Comparison of ENCODE assay signal across 1 cellular context in the genomic region with DNA sequence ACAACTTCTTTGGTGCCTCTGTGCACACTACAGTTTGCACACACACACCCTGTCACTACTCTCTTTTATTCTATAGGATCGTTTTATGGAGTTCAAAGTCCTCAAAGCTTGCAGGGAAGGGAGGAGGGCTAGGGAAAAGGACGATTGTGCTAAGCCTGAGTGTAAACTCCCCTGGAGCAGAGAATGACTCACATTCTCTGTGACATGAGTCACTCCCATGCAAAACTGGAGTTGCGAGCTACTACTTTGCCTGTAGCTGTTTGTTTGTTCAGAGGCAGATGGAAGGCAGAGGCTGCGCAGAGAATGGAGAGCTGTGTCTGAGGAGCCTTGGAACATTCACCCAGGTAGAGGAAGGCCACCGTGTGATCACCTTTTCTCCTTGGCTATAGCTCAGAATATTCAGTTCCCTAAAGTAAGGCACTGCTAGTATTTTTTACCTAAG.
A peak's percentile ranks its signal among the peaks of the same experiment; 100 is the strongest.
TF ChIP-seq lines count a peak whose summit lies in the region.

No MANE protein-coding gene starts in this region.

TF ChIP-seq in HepG2, 621 proteins besides CTCF, POLR2A, EP300 and RAD21 (continued from another document and continues in another):
- TF ChIP-seq FOXA1 (IDR thresholded peaks at IDR 0.05) (0 out of 2 replicates have a peak, but pooled peaks have one; percentile 8), FOXA1 (CRISPR knock-in tag; IDR thresholded peaks at IDR 0.05) (peak; percentile 88), ZBTB20 (CRISPR knock-in tag; IDR thresholded peaks at IDR 0.05; ENCODE audit: borderline replicate concordance, low read depth) (peak; percentile 100), ZNF383 (CRISPR knock-in tag; IDR thresholded peaks at IDR 0.05; ENCODE audit: borderline replicate concordance) (no peak), NONO (IDR thresholded peaks at IDR 0.05) (no peak), NONO (CRISPR knock-in tag; conservative IDR thresholded peaks at IDR 0.05) (no peak), RFX1 (IDR thresholded peaks at IDR 0.05) (no peak), ATF4 (CRISPR knock-in tag; IDR thresholded peaks at IDR 0.05) (no peak), HNF4G (IDR thresholded peaks at IDR 0.05; ENCODE audit: borderline replicate concordance, low read depth, low read length) (peak; percentile 77; the same call in 1 of the 2 replicates), HNF4G (CRISPR knock-in tag; IDR thresholded peaks at IDR 0.05; ENCODE audit: borderline replicate concordance, low read depth) (peak; percentile 78; the same call in 1 of the 2 replicates), CEBPB (IDR thresholded peaks at IDR 0.05; ENCODE audit: borderline replicate concordance, low read depth, low read length) (peak; percentile 38; the same call in 1 of the 2 replicates), KMT2B (CRISPR knock-in tag; IDR thresholded peaks at IDR 0.05) (no peak), MTERF4 (CRISPR knock-in tag; IDR thresholded peaks at IDR 0.05) (no peak), ZNF280B (CRISPR knock-in tag; IDR thresholded peaks at IDR 0.05; ENCODE audit: borderline replicate concordance) (no peak), STAG1 (CRISPR knock-in tag; IDR thresholded peaks at IDR 0.05) (0 out of 2 replicates have a peak, but pooled peaks have one; percentile 14), ZNF792 (CRISPR knock-in tag; IDR thresholded peaks at IDR 0.05) (peak; percentile 98), AFF4 (CRISPR knock-in tag; IDR thresholded peaks at IDR 0.05) (no peak), TBL1XR1 (IDR thresholded peaks at IDR 0.05; ENCODE audit: borderline replicate concordance, low read length, partially characterized antibody) (no peak), RFX5 (IDR thresholded peaks at IDR 0.05; ENCODE audit: low read depth, low read length) (no peak), TBX2 (CRISPR knock-in tag; IDR thresholded peaks at IDR 0.05; ENCODE audit: borderline replicate concordance) (peak; percentile 69; the same call in 1 of the 2 replicates), ZNF260 (CRISPR knock-in tag; IDR thresholded peaks at IDR 0.05; ENCODE audit: borderline replicate concordance, low read depth) (no peak), HMGA1 (CRISPR knock-in tag; conservative IDR thresholded peaks at IDR 0.05) (no peak), ZNF768 (CRISPR knock-in tag; IDR thresholded peaks at IDR 0.05) (no peak), ZC3H4 (CRISPR knock-in tag; IDR thresholded peaks at IDR 0.05; ENCODE audit: borderline replicate concordance) (no peak), NPAS2 (CRISPR knock-in tag; IDR thresholded peaks at IDR 0.05; ENCODE audit: borderline replicate concordance) (no peak), ZNF414 (CRISPR knock-in tag; IDR thresholded peaks at IDR 0.05) (no peak), ZNF33A (CRISPR knock-in tag; IDR thresholded peaks at IDR 0.05; ENCODE audit: borderline replicate concordance) (no peak), ZBTB49 (CRISPR knock-in tag; IDR thresholded peaks at IDR 0.05; ENCODE audit: borderline replicate concordance) (no peak), ZNF3 (CRISPR knock-in tag; IDR thresholded peaks at IDR 0.05) (0 out of 2 replicates have a peak, but pooled peaks have one; percentile 42)
- TF ChIP-seq, protein P1, sequence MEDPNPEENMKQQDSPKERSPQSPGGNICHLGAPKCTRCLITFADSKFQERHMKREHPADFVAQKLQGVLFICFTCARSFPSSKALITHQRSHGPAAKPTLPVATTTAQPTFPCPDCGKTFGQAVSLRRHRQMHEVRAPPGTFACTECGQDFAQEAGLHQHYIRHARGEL (CRISPR knock-in tag; IDR thresholded peaks at IDR 0.05): no peak
- TF ChIP-seq, protein P2, sequence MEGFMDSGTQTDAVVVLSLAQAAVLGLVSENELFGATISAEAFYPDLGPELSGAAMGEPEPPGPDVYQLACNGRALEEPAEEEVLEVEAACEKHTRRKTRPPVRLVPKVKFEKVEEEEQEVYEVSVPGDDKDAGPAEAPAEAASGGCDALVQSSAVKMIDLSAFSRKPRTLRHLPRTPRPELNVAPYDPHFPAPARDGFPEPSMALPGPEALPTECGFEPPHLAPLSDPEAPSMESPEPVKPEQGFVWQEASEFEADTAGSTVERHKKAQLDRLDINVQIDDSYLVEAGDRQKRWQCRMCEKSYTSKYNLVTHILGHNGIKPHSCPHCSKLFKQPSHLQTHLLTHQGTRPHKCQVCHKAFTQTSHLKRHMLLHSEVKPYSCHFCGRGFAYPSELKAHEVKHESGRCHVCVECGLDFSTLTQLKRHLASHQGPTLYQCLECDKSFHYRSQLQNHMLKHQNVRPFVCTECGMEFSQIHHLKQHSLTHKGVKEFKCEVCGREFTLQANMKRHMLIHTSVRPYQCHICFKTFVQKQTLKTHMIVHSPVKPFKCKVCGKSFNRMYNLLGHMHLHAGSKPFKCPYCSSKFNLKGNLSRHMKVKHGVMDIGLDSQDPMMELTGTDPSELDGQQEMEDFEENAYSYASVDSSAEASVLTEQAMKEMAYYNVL (CRISPR knock-in tag; IDR thresholded peaks at IDR 0.05; ENCODE audit: borderline replicate concordance): peak; percentile 92
- TF ChIP-seq, protein P3, sequence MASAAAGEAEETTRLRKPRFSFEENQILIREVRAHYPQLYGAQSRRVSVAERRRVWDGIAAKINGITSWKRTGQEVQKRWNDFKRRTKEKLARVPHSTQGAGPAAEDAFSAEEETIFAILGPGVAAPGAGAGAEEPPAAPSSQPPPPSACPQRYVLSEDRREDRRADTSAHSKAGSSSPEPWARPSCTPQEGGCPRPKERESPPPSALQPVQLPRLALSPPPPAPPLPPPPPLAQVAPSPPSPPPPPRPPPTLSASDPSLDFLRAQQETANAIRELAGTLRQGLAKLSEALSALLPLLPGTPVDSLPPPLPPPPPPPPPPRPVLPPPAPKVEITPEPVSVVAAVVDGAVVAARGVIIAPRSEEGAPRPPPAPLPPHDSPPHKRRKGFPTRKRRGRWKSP (CRISPR knock-in tag; IDR thresholded peaks at IDR 0.05): no peak
- TF ChIP-seq, protein P4, sequence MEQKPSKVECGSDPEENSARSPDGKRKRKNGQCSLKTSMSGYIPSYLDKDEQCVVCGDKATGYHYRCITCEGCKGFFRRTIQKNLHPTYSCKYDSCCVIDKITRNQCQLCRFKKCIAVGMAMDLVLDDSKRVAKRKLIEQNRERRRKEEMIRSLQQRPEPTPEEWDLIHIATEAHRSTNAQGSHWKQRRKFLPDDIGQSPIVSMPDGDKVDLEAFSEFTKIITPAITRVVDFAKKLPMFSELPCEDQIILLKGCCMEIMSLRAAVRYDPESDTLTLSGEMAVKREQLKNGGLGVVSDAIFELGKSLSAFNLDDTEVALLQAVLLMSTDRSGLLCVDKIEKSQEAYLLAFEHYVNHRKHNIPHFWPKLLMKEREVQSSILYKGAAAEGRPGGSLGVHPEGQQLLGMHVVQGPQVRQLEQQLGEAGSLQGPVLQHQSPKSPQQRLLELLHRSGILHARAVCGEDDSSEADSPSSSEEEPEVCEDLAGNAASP (CRISPR knock-in tag; IDR thresholded peaks at IDR 0.05; ENCODE audit: borderline replicate concordance): 0 out of 2 replicates have a peak, but pooled peaks have one; percentile 28
- TF ChIP-seq, protein P5, sequence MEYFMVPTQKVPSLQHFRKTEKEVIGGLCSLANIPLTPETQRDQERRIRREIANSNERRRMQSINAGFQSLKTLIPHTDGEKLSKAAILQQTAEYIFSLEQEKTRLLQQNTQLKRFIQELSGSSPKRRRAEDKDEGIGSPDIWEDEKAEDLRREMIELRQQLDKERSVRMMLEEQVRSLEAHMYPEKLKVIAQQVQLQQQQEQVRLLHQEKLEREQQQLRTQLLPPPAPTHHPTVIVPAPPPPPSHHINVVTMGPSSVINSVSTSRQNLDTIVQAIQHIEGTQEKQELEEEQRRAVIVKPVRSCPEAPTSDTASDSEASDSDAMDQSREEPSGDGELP (IDR thresholded peaks at IDR 0.05; ENCODE audit: borderline replicate concordance, low read depth): peak; percentile 11; the same call in 1 of the 2 replicates
- TF ChIP-seq, protein P6, sequence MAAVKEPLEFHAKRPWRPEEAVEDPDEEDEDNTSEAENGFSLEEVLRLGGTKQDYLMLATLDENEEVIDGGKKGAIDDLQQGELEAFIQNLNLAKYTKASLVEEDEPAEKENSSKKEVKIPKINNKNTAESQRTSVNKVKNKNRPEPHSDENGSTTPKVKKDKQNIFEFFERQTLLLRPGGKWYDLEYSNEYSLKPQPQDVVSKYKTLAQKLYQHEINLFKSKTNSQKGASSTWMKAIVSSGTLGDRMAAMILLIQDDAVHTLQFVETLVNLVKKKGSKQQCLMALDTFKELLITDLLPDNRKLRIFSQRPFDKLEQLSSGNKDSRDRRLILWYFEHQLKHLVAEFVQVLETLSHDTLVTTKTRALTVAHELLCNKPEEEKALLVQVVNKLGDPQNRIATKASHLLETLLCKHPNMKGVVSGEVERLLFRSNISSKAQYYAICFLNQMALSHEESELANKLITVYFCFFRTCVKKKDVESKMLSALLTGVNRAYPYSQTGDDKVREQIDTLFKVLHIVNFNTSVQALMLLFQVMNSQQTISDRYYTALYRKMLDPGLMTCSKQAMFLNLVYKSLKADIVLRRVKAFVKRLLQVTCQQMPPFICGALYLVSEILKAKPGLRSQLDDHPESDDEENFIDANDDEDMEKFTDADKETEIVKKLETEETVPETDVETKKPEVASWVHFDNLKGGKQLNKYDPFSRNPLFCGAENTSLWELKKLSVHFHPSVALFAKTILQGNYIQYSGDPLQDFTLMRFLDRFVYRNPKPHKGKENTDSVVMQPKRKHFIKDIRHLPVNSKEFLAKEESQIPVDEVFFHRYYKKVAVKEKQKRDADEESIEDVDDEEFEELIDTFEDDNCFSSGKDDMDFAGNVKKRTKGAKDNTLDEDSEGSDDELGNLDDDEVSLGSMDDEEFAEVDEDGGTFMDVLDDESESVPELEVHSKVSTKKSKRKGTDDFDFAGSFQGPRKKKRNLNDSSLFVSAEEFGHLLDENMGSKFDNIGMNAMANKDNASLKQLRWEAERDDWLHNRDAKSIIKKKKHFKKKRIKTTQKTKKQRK (IDR thresholded peaks at IDR 0.05; ENCODE audit: low read length): no peak
